Comparison of ENCODE assay signal across 8 cellular contexts in genomic region chrX:123422875-123423274, GRCh38.
DNase-seq lines count a peak whose midpoint lies in the region; ATAC-seq and TF ChIP-seq lines count a peak whose summit lies in the region.

No MANE protein-coding gene starts in this region.

- ATAC-seq in HG02870 (IDR thresholded peaks at IDR 0.05; ENCODE audit: unreplicated experiment) (peak; percentile 36), left lung (peak; percentile 80)

- H3K36me3 ChIP-seq in ascending aorta: no peaks in the 10 kb centered on the region
- H3K36me3 ChIP-seq in left lung: no peaks in the 10 kb centered on the region

- H3K4me3 ChIP-seq in ascending aorta (no peak overlapping the region), left lung (no peak overlapping the region)

- TF ChIP-seq CTCF in ascending aorta (IDR thresholded peaks at IDR 0.05) (peak; percentile 22 to 69 (median 44)), left lung (IDR thresholded peaks at IDR 0.05) (peak; percentile 22 to 28)

- H3K4me1 ChIP-seq in ascending aorta (no peaks in the 10 kb centered on the region), left lung (no peaks in the 10 kb centered on the region)

- H3K27me3 ChIP-seq in ascending aorta (no peaks in the 10 kb centered on the region), left lung (no peaks in the 10 kb centered on the region)

- H3K27ac ChIP-seq in ascending aorta: no peak overlapping the region
- H3K27ac ChIP-seq in left lung: no peak overlapping the region

- H3K9me3 ChIP-seq in ascending aorta (no peaks in the 10 kb centered on the region), left lung (no peaks in the 10 kb centered on the region)

- peak; percentile 17 for DNase-seq in DMS53 treated with DMSO at 0.1 percent for 48 hours (lab: John Stamatoyannopoulos, UW; ENCODE audit: unreplicated experiment)
- DNase-seq in ascending aorta (ENCODE audit: low spot score in 2 of 2): no peak
- DNase-seq in left lung: no peak
- DNase-seq in occipital lobe (lab: John Stamatoyannopoulos, UW): no peak
- DNase-seq in CD1c-positive myeloid dendritic cell (ENCODE audit: extremely low spot score): no peak
- no peak for DNase-seq in DMS79 (lab: John Stamatoyannopoulos, UW)
- DNase-seq in NCI-H2227 (lab: John Stamatoyannopoulos, UW; ENCODE audit: unreplicated experiment): no peak

- intact Hi-C loops in ascending aorta (cut with DNase I) (loop anchor here (5.0 kb wide), 1 partner anchor 241 kb away; the partner anchor contains the start of gene GRIA3), left lung (cut with DNase I) (no loop called here)
